In the genomic region with DNA sequence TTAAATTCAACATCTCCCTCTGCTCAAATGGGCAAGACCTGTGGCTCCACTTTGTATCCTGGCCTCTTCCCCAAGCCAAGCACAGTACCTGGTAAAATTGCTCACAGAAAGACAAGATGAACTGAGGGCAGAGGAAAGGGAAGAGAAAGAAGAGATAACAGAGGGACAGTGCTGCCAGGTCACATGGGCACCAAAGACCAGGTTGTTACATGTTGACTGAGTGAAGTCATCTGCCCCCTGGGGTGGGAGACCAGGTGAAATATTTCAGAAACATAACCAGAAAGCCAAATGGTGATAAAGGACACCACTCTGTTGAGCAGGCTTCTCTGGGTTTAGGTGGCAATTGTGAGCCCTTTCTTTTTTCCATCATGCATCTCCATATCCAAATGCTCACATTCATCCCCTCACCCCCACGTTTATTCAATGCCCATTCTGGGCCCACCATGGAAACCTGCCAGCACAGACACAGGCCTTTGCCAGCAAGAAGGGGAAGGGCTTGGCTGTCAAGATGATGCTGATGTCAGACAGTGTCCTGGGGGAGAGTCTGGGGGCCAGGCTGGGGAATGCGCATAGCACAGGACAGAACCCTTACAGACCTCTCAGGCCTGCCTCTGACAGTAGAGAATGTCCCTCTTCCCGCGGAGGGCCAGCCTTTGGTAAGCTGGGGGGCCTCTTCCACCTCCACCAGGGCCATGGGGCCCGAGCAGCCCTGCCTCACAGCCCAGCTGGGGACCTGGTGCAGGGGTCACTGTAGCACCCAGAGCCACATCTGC, we compare ENCODE assay signal across 17 cellular contexts. TPM values are rescaled to one million over a fixed set of nuclear protein-coding genes. Genes with fewer than 3 reads are reported as not detected.
DNase-seq lines count a peak whose midpoint lies in the region; ATAC-seq and TF ChIP-seq lines count a peak whose summit lies in the region.
"Had no signal": no experiment of that assay in that cellular context is flagged by ENCODE, and none has a peak within 500 bp of the region (broad histone marks: within the 10 kb centered on the region; RNA-seq: fewer than 3 reads in every experiment).

No MANE protein-coding gene starts in this region.

- H3K9me3 ChIP-seq in right atrium auricular region, result no peaks in the 10 kb centered on the region
- H3K9me3 ChIP-seq in left ventricle myocardium inferior (replicated peaks), result no peaks in the 10 kb centered on the region
- H3K9me3 ChIP-seq in T-helper 17 cell (ENCODE audit: control insufficient read depth, low read length, poor library complexity, severe bottlenecking), result no peaks in the 10 kb centered on the region
- H3K9me3 ChIP-seq: A549 had no signal

- no peak for ATAC-seq in T-helper 17 cell
- ATAC-seq in left lobe of liver, result peak; percentile 78
- ATAC-seq in HG03045 (IDR thresholded peaks at IDR 0.05; ENCODE audit: unreplicated experiment), result no peak
- ATAC-seq: A549, GM23338, PC-3 had no signal

- peaks cover 2% of the 10 kb centered on the region for H3K36me3 Mint-ChIP-seq in T-helper 17 cell (ENCODE audit: low read depth)

- peaks cover 16% of the 10 kb centered on the region for H3K4me1 Mint-ChIP-seq in T-helper 17 cell
- H3K4me1 Mint-ChIP-seq: GM23338 had no signal

- peak overlapping the region; percentile 27 for H3K27ac Mint-ChIP-seq in T-helper 17 cell
- H3K27ac Mint-ChIP-seq: GM23338, HFFc6 had no signal

- DNase-seq in right atrium auricular region (ENCODE audit: low spot score) (peak; percentile 56), left ventricle myocardium inferior (no peak), T-helper 17 cell (no peak), left lobe of liver (ENCODE audit: low spot score) (no peak), ureter (ENCODE audit: low spot score) (peak; percentile 30), T-helper 1 cell (no peak), NCI-H128 (lab: John Stamatoyannopoulos, UW; ENCODE audit: unreplicated experiment) (no peak)
- DNase-seq: DMS53, HFFc6, Kasumi-1, NCI-H1417, NCI-H524 treated with DMSO at 0.1 percent for 48 hours, PC-3 had no signal

- no peak overlapping the region for H3K4me3 Mint-ChIP-seq in T-helper 17 cell
- H3K4me3 Mint-ChIP-seq: GM23338, HFFc6 had no signal

- H3K36me3 ChIP-seq in right atrium auricular region (peaks cover 29% of the 10 kb centered on the region), left ventricle myocardium inferior (peaks cover 60% of the 10 kb centered on the region)

- no peaks in the 10 kb centered on the region for H3K27me3 Mint-ChIP-seq in T-helper 17 cell

- H3K4me3 ChIP-seq in right atrium auricular region (no peak overlapping the region), left ventricle myocardium inferior (no peak overlapping the region)
- H3K4me3 ChIP-seq: A549, GM23338 had no signal

- no peak for TF ChIP-seq CTCF in right atrium auricular region (IDR thresholded peaks at IDR 0.05)
- TF ChIP-seq CTCF in left ventricle myocardium inferior (IDR thresholded peaks at IDR 0.05; ENCODE audit: borderline replicate concordance), result no peak

- H3K4me1 ChIP-seq in right atrium auricular region (no peaks in the 10 kb centered on the region), left ventricle myocardium inferior (peaks cover 12% of the 10 kb centered on the region)
- H3K4me1 ChIP-seq: A549 had no signal

- intact Hi-C loops in left ventricle myocardium inferior (cut with micrococcal nuclease), result no loop called here

- no peaks in the 10 kb centered on the region for H3K27me3 ChIP-seq in right atrium auricular region
- no peaks in the 10 kb centered on the region for H3K27me3 ChIP-seq in left ventricle myocardium inferior (ENCODE audit: low read depth)

- H3K27ac ChIP-seq in right atrium auricular region (no peak overlapping the region), left ventricle myocardium inferior (replicated peaks) (no peak overlapping the region)
- H3K27ac ChIP-seq: A549, C4-2B had no signal

RNA-seq across cellular contexts. Expression of a gene that starts 51.6 kb away (rescaled TPM):
- total RNA-seq in right atrium auricular region, result 10 to 100 TPM; 32.8 to 48.1 TPM
- 33.0 TPM for total RNA-seq in left ventricle myocardium inferior
- total RNA-seq in T-helper 17 cell, result 10 to 100 TPM; 37.7 TPM
- total RNA-seq in left lobe of liver, result 30.5 TPM
- 68.7 TPM for total RNA-seq in ureter

Comparison
In these comparisons a context has a peak if more than half of its experiments do, and no peak if none do; other contexts are left out.
1. DNase-seq: peak in right atrium auricular region (single experiment) and ureter (single experiment); none in left ventricle myocardium inferior (single experiment), T-helper 17 cell (0 of 3), left lobe of liver (single experiment), T-helper 1 cell (0 of 5) and NCI-H128 (single experiment).